Comparison of ENCODE assay signal across 26 cellular contexts in genomic region chr12:57574795-57575194, GRCh38. TPM values are rescaled to one million over a fixed set of nuclear protein-coding genes. Genes with fewer than 3 reads are reported as not detected.
"Had no signal": no experiment of that assay in that cellular context is flagged by ENCODE, and none has a peak within 500 bp of the region (broad histone marks: within the 10 kb centered on the region; RNA-seq: fewer than 3 reads in every experiment).

No MANE protein-coding gene starts in this region.

- FAIRE-seq: endometrium, islet of Langerhans, keratinocyte had no signal

- H3K9me3 ChIP-seq: colonic mucosa, esophagus squamous epithelium, gastrocnemius medialis, heart right ventricle, left lung, lower lobe of right lung, mucosa of descending colon had no signal

- H3K4me3 ChIP-seq: colonic mucosa, esophagus squamous epithelium, gastrocnemius medialis, heart right ventricle, left lung, lower lobe of right lung, mucosa of descending colon had no signal

- H3K4me1 ChIP-seq: colonic mucosa, esophagus squamous epithelium, gastrocnemius medialis, heart right ventricle, left lung, lower lobe of right lung had no signal

- DNase-seq: colonic mucosa; cortex of kidney; effector CD8-positive, alpha-beta T cell; effector memory CD8-positive, alpha-beta T cell; endodermal cell; erythroblast; esophagus squamous epithelium; foreskin fibroblast; foreskin melanocyte; gastrocnemius medialis; glutamatergic neuron; heart right ventricle; hippocampal formation; left cardiac atrium; left lung; left ventricle myocardium superior; lower lobe of right lung; mesendoderm; mucosa of descending colon; naive B cell had no signal

- H3K36me3 ChIP-seq: colonic mucosa, esophagus squamous epithelium, gastrocnemius medialis, heart right ventricle, left lung, lower lobe of right lung had no signal

- H3K27me3 ChIP-seq: colonic mucosa, esophagus squamous epithelium, gastrocnemius medialis, left lung had no signal

- ATAC-seq: effector memory CD8-positive, alpha-beta T cell; esophagus mucosa; gastrocnemius medialis; heart right ventricle; left cardiac atrium; left lung; left ventricle myocardium superior; lower lobe of right lung; mucosa of descending colon had no signal

- H3K27ac ChIP-seq: colonic mucosa, epithelial cell of prostate, esophagus squamous epithelium, gastrocnemius medialis, heart right ventricle, left lung, lower lobe of right lung had no signal

RNA-seq across cellular contexts. Expression of gene KIF5A, which starts 25.0 kb away (rescaled TPM):
- total RNA-seq: myocyte had no signal
